In the genomic region with DNA sequence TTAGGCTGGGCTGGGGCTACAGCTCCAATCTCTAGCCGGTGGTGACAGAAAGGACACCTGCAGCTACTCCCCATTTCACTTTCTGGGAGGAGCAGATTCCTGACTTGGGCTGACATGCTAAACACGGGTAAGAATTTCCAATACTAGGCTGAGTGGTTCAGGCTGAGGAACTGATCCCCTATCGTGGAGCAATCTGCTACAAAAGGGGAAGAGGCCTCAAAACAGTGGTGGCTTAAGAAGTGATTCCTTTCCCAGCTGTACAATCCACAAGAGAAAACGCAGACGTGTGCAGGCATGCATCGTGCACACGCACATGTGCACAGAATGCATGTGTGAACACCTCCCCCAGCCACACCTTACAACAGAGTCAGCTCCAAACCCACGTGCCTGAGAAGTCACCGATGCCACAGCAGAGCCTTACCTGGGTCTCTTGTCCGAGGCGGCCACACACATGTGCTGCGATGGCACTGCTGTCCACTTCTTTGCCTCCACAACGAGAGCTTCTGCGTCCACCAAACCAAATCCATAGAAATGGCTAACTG, we compare ENCODE assay signal across 26 cellular contexts.
DNase-seq lines count a peak whose midpoint lies in the region; ATAC-seq, FAIRE-seq and TF ChIP-seq lines count a peak whose summit lies in the region.
"Had no signal": no experiment of that assay in that cellular context is flagged by ENCODE, and none has a peak within 500 bp of the region (broad histone marks: within the 10 kb centered on the region; RNA-seq: fewer than 3 reads in every experiment).

No MANE protein-coding gene starts in this region.

- H3K23ac ChIP-seq in H1 (ENCODE audit: insufficient read length): no peak overlapping the region

- H3K36me3 ChIP-seq in H1 (ENCODE audit: control insufficient read depth in 2 of 4, insufficient read depth in 4 of 4, low read length in 3 of 4): no peaks in the 10 kb centered on the region
- H3K36me3 ChIP-seq: ovary, right atrium auricular region, thoracic aorta, vagina had no signal

- no peak overlapping the region for H2BK15ac ChIP-seq in H1 (ENCODE audit: low read length)

- no peak for TF ChIP-seq POLR2A in H1 (IDR thresholded peaks at IDR 0.05; ENCODE audit: control extremely low read depth in 1 of 2, low read depth in 2 of 2, low read length in 2 of 2)

- H3K4me1 ChIP-seq in H1 (replicated peaks in 1 of 4; ENCODE audit: control insufficient read depth in 3 of 4, insufficient read depth in 4 of 4, low read length in 3 of 4): peaks cover 0 to 2% (median 0%) of the 10 kb centered on the region in 4 experiments; a peak in 1 of 7 replicates
- H3K4me1 ChIP-seq: left ventricle myocardium inferior, right atrium auricular region, vagina had no signal

- no peak overlapping the region for H2AK5ac ChIP-seq in H1 (ENCODE audit: low read depth, low read length)

- H3K27me3 ChIP-seq in HL-60 (ENCODE audit: insufficient read depth, poor library complexity, severe bottlenecking) (no peaks in the 10 kb centered on the region), H1 (replicated peaks in 1 of 4; ENCODE audit: control insufficient read depth in 3 of 4, extremely low read depth in 1 of 4, insufficient read depth in 3 of 4, low read length in 3 of 4) (no peaks in the 10 kb centered on the region)
- H3K27me3 ChIP-seq: ovary, right atrium auricular region, vagina had no signal

- no peak overlapping the region for H3K4me3 Mint-ChIP-seq in naive thymus-derived CD8-positive, alpha-beta T cell
- H3K4me3 Mint-ChIP-seq: activated CD4-positive, alpha-beta memory T cell treated with anti-CD3 and anti-CD28 coated beads, Interleukin-2, amount 10 ng/mL, durations not matched to agents 7 days and 5 days; CD4-positive, CD25-positive, alpha-beta regulatory T cell; mesothelial cell of epicardium; naive thymus-derived CD4-positive, alpha-beta T cell had no signal

- no peaks in the 10 kb centered on the region for H3K23me2 ChIP-seq in H1 (ENCODE audit: low read depth, low read length)

- H3K4me3 ChIP-seq in HL-60 (replicated peaks; ENCODE audit: insufficient read depth, low read length): no peak overlapping the region
- H3K4me3 ChIP-seq in H1 (ENCODE audit: extremely low read depth in 1 of 4, insufficient read depth in 2 of 4, low read depth in 3 of 4, low read length in 4 of 4): no peak overlapping the region
- H3K4me3 ChIP-seq: left ventricle myocardium inferior, ovary, right atrium auricular region, thoracic aorta, vagina had no signal

- TF ChIP-seq CTCF in HL-60 (IDR thresholded peaks at IDR 0.05; ENCODE audit: insufficient read depth, low read length) (no peak), H1 (IDR thresholded peaks at IDR 0.05; ENCODE audit: control extremely low read depth in 1 of 3, insufficient read depth in 1 of 3, low read depth in 1 of 3, low read length in 3 of 3) (no peak)

- H3K14ac ChIP-seq in H1 (ENCODE audit: insufficient read length): no peak overlapping the region

- no peak overlapping the region for H3K18ac ChIP-seq in H1 (ENCODE audit: extremely low read depth, low read length)

- POLR2A ChIA-PET in H1 (lab: Charles Lee; ENCODE audit: partially characterized antibody): interaction anchor here (0.7 to 1.1 kb wide), 2 partner anchors 9 to 23 kb away, joined by 3 to 4 read pairs; no protein-coding TSS in a partner anchor
- POLR2A ChIA-PET in naive thymus-derived CD8-positive, alpha-beta T cell (lab: Charles Lee): no interaction called here

- no peak overlapping the region for H2BK5ac ChIP-seq in H1 (ENCODE audit: low read depth, low read length)

- intact Hi-C loops in sciatic nerve (cut with DNase I): no loop called here

- no peaks in the 10 kb centered on the region for H3K79me2 ChIP-seq in H1 (ENCODE audit: control insufficient read depth in 1 of 2, insufficient read depth in 2 of 2, low read length in 2 of 2)

- no peak for FAIRE-seq in H1 (lab: Jason Lieb, UNC)

- H3K4me2 ChIP-seq in H1 (ENCODE audit: insufficient read depth in 1 of 2, low read depth in 2 of 2, low read length in 2 of 2): no peak overlapping the region

- H3K27ac ChIP-seq in HL-60 (replicated peaks) (no peak overlapping the region), H1 (ENCODE audit: low read depth, low read length) (no peak overlapping the region)
- H3K27ac ChIP-seq: left ventricle myocardium inferior, ovary, right atrium auricular region, thoracic aorta, vagina had no signal

- H3K79me1 ChIP-seq in H1 (ENCODE audit: low read depth, low read length): no peaks in the 10 kb centered on the region

- no peak for ATAC-seq in sciatic nerve
- no peak for ATAC-seq in naive thymus-derived CD8-positive, alpha-beta T cell
- no peak for ATAC-seq in GM18870 (IDR thresholded peaks at IDR 0.05; ENCODE audit: unreplicated experiment)
- ATAC-seq in GM21737 (IDR thresholded peaks at IDR 0.05; ENCODE audit: unreplicated experiment): no peak
- ATAC-seq: activated CD4-positive, CD25-positive, alpha-beta regulatory T cell treated with anti-CD3 and anti-CD28 coated beads, Interleukin-2, amount 50 U/mL, for 24 hours; naive thymus-derived CD4-positive, alpha-beta T cell; stimulated activated naive CD8-positive, alpha-beta T cell treated with anti-CD3 and anti-CD28 coated beads, Interleukin-15, Interleukin-2, amounts not matched to agents 100 U/mL and 50 U/mL, for 24 hours had no signal

- TF ChIP-seq RAD21 in H1 (IDR thresholded peaks at IDR 0.05 in 1 of 2, conservative IDR thresholded peaks at IDR 0.05 in 1 of 2; ENCODE audit: low read depth in 2 of 2, low read length in 2 of 2): no peak

- peak overlapping the region in 2 of 10 donors; percentile 3 to 36 for H3K27ac Mint-ChIP-seq in naive thymus-derived CD8-positive, alpha-beta T cell
- H3K27ac Mint-ChIP-seq: activated CD4-positive, alpha-beta memory T cell treated with anti-CD3 and anti-CD28 coated beads, Interleukin-2, amount 10 ng/mL, durations not matched to agents 7 days and 5 days; CD4-positive, CD25-positive, alpha-beta regulatory T cell; mesothelial cell of epicardium; naive thymus-derived CD4-positive, alpha-beta T cell had no signal

- no peaks in the 10 kb centered on the region for H3K9me3 ChIP-seq in H1 (ENCODE audit: insufficient read depth in 2 of 2, low read depth in 1 of 2, low read length in 1 of 2)
- H3K9me3 ChIP-seq: left ventricle myocardium inferior, ovary, right atrium auricular region, thoracic aorta, vagina had no signal

- no peaks in the 10 kb centered on the region for H3K36me3 Mint-ChIP-seq in naive thymus-derived CD8-positive, alpha-beta T cell
- H3K36me3 Mint-ChIP-seq: CD4-positive, CD25-positive, alpha-beta regulatory T cell; mesothelial cell of epicardium; naive thymus-derived CD4-positive, alpha-beta T cell had no signal

- H2BK20ac ChIP-seq in H1 (ENCODE audit: low read length): no peak overlapping the region

- H2BK12ac ChIP-seq in H1 (ENCODE audit: low read depth, low read length): no peak overlapping the region

- H2BK120ac ChIP-seq in H1 (replicated peaks; ENCODE audit: low read depth, low read length): no peak overlapping the region

- CTCF ChIA-PET in H1 (lab: Charles Lee; ENCODE audit: partially characterized antibody): interaction anchor here (0.8 to 2.2 kb wide), 5 partner anchors 9 to 258 kb away, joined by 3 to 11 read pairs (median 4); no protein-coding TSS in a partner anchor

- H3K9me3 Mint-ChIP-seq in naive thymus-derived CD8-positive, alpha-beta T cell: no peaks in the 10 kb centered on the region
- H3K9me3 Mint-ChIP-seq: activated CD4-positive, alpha-beta memory T cell treated with anti-CD3 and anti-CD28 coated beads, Interleukin-2, amount 10 ng/mL, durations not matched to agents 7 days and 5 days; CD4-positive, CD25-positive, alpha-beta regulatory T cell; mesothelial cell of epicardium had no signal

- peak; percentile 29 to 57 for DNase-seq in HL-60 (ENCODE audit: low read depth in 1 of 2, low spot score in 1 of 2)
- DNase-seq in NOMO-1 treated with DMSO at 0.1 percent for 48 hours (lab: John Stamatoyannopoulos, UW; ENCODE audit: unreplicated experiment): peak; percentile 68
- no peak for DNase-seq in H1 (ENCODE audit: low read depth in 1 of 2, low spot score in 2 of 2)
- peak; percentile 26 for DNase-seq in sciatic nerve (ENCODE audit: low spot score)
- no peak for DNase-seq in naive thymus-derived CD8-positive, alpha-beta T cell
- DNase-seq: activated CD4-positive, alpha-beta memory T cell treated with anti-CD3 and anti-CD28 coated beads, Interleukin-2, amount 10 ng/mL, durations not matched to agents 7 days and 5 days; activated gamma-delta T cell; activated T-cell treated with anti-CD3 and anti-CD28 coated beads for 4 hours; CD4-positive, CD25-positive, alpha-beta regulatory T cell; foreskin fibroblast; left ventricle myocardium inferior; naive thymus-derived CD4-positive, alpha-beta T cell; NCI-H1048; NCI-H187; NCI-H526 treated with DMSO at 0.1 percent for 48 hours; ovary; stimulated activated CD4-positive, alpha-beta T cell treated with anti-CD3 and anti-CD28 coated beads, Interleukin-4, amount 100 ng/mL, for 4 hours; stimulated activated naive CD8-positive, alpha-beta T cell treated with anti-CD3 and anti-CD28 coated beads, Interleukin-15, Interleukin-2, amounts not matched to agents 100 U/mL and 50 U/mL, for 24 hours; T-helper 9 cell had no signal

- H3K27me3 Mint-ChIP-seq in naive thymus-derived CD8-positive, alpha-beta T cell: peaks cover 0 to 6% (median 0%) of the 10 kb centered on the region in 5 donors
- H3K27me3 Mint-ChIP-seq: naive thymus-derived CD4-positive, alpha-beta T cell had no signal

- TF ChIP-seq EP300 in H1 (IDR thresholded peaks at IDR 0.05; ENCODE audit: borderline replicate concordance in 1 of 2, low read depth in 2 of 2, low read length in 2 of 2): no peak

- peaks cover 2 to 27% (median 6%) of the 10 kb centered on the region in 4 donors for H3K4me1 Mint-ChIP-seq in naive thymus-derived CD8-positive, alpha-beta T cell
- H3K4me1 Mint-ChIP-seq: activated CD4-positive, alpha-beta memory T cell treated with anti-CD3 and anti-CD28 coated beads, Interleukin-2, amount 10 ng/mL, durations not matched to agents 7 days and 5 days; CD4-positive, CD25-positive, alpha-beta regulatory T cell; mesothelial cell of epicardium had no signal

- 83% methylated on average over 14 of the region's 14 CpGs; no CpG with 5 or more reads in 1 of the 2 experiments for WGBS in H1 (ENCODE audit: extremely low coverage in 1 of 2, insufficient coverage in 1 of 2, insufficient read length in 1 of 2, insufficient replicate concordance in 2 of 2, low coverage in 1 of 2, low lambda C conversion rate in 2 of 2, missing lambda C conversion rate in 1 of 2), 2 experiments

- H3K56ac ChIP-seq in H1 (replicated peaks; ENCODE audit: insufficient read length, low read depth, low read length): no peak overlapping the region

- no peak overlapping the region for H3K4ac ChIP-seq in H1 (replicated peaks; ENCODE audit: insufficient read length, low read depth, low read length)

- H4K8ac ChIP-seq in H1 (ENCODE audit: extremely low read depth, insufficient read depth, low read length): no peak overlapping the region

- H4K91ac ChIP-seq in H1 (replicated peaks; ENCODE audit: insufficient read length, low read length): peak overlapping the region; percentile 10

- no peak overlapping the region for H3K9ac ChIP-seq in H1 (replicated peaks in 1 of 4; ENCODE audit: extremely low read depth in 1 of 4, low read depth in 3 of 4, low read length in 3 of 4)

- no peak overlapping the region for H4K5ac ChIP-seq in H1 (ENCODE audit: insufficient read length, low read depth, low read length)

- H4K20me1 ChIP-seq in H1 (replicated peaks in 1 of 2; ENCODE audit: control insufficient read depth in 1 of 2, insufficient read depth in 2 of 2, low read length in 2 of 2): no peaks in the 10 kb centered on the region

- H2AFZ ChIP-seq in H1 (ENCODE audit: low read length): no peak overlapping the region

Comparison
In these comparisons a context has a peak if more than half of its experiments do, and no peak if none do; other contexts are left out.
1. DNase-seq: peak in HL-60 (2 of 2), NOMO-1 treated with DMSO at 0.1 percent for 48 hours (single experiment) and sciatic nerve (single experiment); none in H1 (0 of 2) and naive thymus-derived CD8-positive, alpha-beta T cell (0 of 10).